In the genomic region with DNA sequence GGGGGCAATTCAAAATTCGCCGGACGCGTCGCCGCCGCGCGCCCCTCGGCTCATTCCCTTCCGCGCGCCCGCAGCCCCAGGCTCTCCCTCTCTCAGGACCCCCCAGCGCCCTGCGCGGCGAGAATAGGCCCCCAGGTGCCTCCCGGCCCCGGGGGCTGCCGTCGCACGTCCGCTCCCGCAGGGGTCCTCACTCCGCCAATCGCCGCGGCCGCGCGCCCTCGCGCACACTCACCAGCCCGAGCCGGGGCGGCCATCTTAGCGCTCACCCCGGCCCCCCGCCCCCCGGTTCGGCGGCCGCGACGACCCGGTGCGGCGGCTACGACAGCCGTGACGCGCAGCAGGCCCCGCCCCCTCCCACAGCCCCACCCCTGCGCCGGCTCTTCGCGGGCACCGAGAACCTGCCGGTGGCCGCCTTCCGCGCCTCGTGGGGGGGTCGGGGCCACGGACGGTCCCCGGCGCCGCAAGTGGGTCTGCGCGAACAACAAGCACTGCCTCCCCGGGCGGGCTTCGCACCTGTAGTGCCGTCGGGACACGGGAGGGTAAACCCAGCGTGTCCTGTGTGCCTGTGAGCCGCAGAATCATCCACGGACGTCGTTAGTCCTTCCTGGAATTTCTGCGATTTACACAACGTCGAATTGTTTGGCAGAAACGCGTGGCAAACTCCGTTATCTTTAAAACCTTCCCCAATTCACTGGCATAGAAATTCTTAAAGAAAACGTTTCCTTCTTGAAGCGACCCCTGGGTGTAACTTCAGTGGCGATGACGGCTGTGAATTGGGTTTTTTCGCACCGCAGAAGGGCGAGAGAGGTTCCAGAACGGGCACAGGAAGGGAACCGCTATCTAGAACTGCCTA, we compare ENCODE assay signal across 8 cellular contexts. TPM values are rescaled to one million over a fixed set of nuclear protein-coding genes. Genes with fewer than 3 reads are reported as not detected.
A peak's percentile ranks its signal among the peaks of the same experiment; 100 is the strongest.
DNase-seq lines count a peak whose midpoint lies in the region; ATAC-seq and TF ChIP-seq lines count a peak whose summit lies in the region.

No MANE protein-coding gene starts in this region.

- DNase-seq in CD4-positive, alpha-beta T cell = peak; percentile 48 to 72 (median 64)
- DNase-seq in NCI-H1105 treated with DMSO at 0.1 percent for 48 hours (lab: John Stamatoyannopoulos, UW) (peak; percentile 38), epithelial cell of esophagus (ENCODE audit: low read depth) (no peak), SKM-1 treated with dmso at 0.1 percent for 144 hours (lab: John Stamatoyannopoulos, UW; ENCODE audit: unreplicated experiment) (no peak)
- DNase-seq in activated CD8-positive, alpha-beta memory T cell treated with anti-CD3 and anti-CD28 coated beads, Interleukin-2, amount 50 U/mL, for 4 hours = peak; percentile 76
- DNase-seq in stimulated activated CD8-positive, alpha-beta memory T cell treated with anti-CD3 and anti-CD28 coated beads, Interleukin-4, amount 100 ng/mL, for 24 hours (ENCODE audit: low read depth) = peak; percentile 47

- no peaks in the 10 kb centered on the region for H3K9me3 ChIP-seq in CD4-positive, alpha-beta T cell (ENCODE audit: control insufficient read depth, low read length)
- no peaks in the 10 kb centered on the region for H3K9me3 ChIP-seq in muscle layer of colon (ENCODE audit: low read length)

- intact Hi-C loops in CD4-positive, alpha-beta T cell (cut with DNase I, micrococcal nuclease) = loop anchor here in 1 of 2 experiments (5.0 to 10.0 kb wide), 2 partner anchors 331 to 1404 kb away; partner anchors contain the start of genes FGD6, PLXNC1 and VEZT

- H3K36me3 ChIP-seq in muscle layer of colon (ENCODE audit: insufficient read depth, low read length) = no peaks in the 10 kb centered on the region

- peaks cover 52% of the 10 kb centered on the region for H3K4me1 Mint-ChIP-seq in CD4-positive, alpha-beta T cell (ENCODE audit: low read depth)

- H3K27me3 ChIP-seq in CD4-positive, alpha-beta T cell (ENCODE audit: control insufficient read depth, insufficient read depth, low read length) = no peaks in the 10 kb centered on the region
- H3K27me3 ChIP-seq in muscle layer of colon (ENCODE audit: control insufficient read depth in 1 of 2, insufficient read depth in 2 of 2, low read length in 2 of 2) = peaks cover 0 to 4% of the 10 kb centered on the region in 2 donors

- H3K9ac ChIP-seq in muscle layer of colon (ENCODE audit: low read length) = peak overlapping the region; percentile 37

- H3K36me3 Mint-ChIP-seq in CD4-positive, alpha-beta T cell (ENCODE audit: low read depth) = peaks cover 9% of the 10 kb centered on the region

- H3K4me3 ChIP-seq in epithelial cell of esophagus (ENCODE audit: low read length) (peak overlapping the region; percentile 39), muscle layer of colon (ENCODE audit: low read depth in 1 of 2, low read length in 2 of 2) (peak overlapping the region; percentile 69 to 87)

- peak overlapping the region; percentile 96 for H3K4me3 Mint-ChIP-seq in CD4-positive, alpha-beta T cell

- CTCF ChIA-PET in CD4-positive, alpha-beta T cell (lab: Charles Lee) = no interaction called here

- TF ChIP-seq CTCF in CD4-positive, alpha-beta T cell (IDR thresholded peaks at IDR 0.05) = no peak
- TF ChIP-seq CTCF in epithelial cell of esophagus (IDR thresholded peaks at IDR 0.05; ENCODE audit: insufficient read depth, low read depth, low read length, missing control alignments) = no peak

- H3K9me3 Mint-ChIP-seq in CD4-positive, alpha-beta T cell = no peaks in the 10 kb centered on the region

- H3K4me1 ChIP-seq in muscle layer of colon (ENCODE audit: insufficient read depth, low read length) = peaks cover 6% of the 10 kb centered on the region

- H3K27ac ChIP-seq in CD4-positive, alpha-beta T cell (ENCODE audit: low read depth, low read length) = peak overlapping the region; percentile 72
- H3K27ac ChIP-seq in muscle layer of colon (ENCODE audit: low read depth, low read length) = peak overlapping the region; percentile 72

- peaks cover 16% of the 10 kb centered on the region for H3K27me3 Mint-ChIP-seq in CD4-positive, alpha-beta T cell

- H3K27ac Mint-ChIP-seq in CD4-positive, alpha-beta T cell = peak overlapping the region; percentile 84

- POLR2A ChIA-PET in CD4-positive, alpha-beta T cell (lab: Charles Lee) = interaction anchor here (1.3 to 1.4 kb wide), 2 partner anchors 11 to 14 kb away, joined by 4 to 5 read pairs; no protein-coding TSS in a partner anchor

- peak; percentile 82 for ATAC-seq in CD4-positive, alpha-beta T cell (ENCODE audit: poor library complexity)
- ATAC-seq in GM21529 (IDR thresholded peaks at IDR 0.05; ENCODE audit: unreplicated experiment) = no peak

RNA-seq across cellular contexts. Expression of gene USP44, which starts 2.5 kb away (rescaled TPM):
- total RNA-seq in CD4-positive, alpha-beta T cell = 1 to 10 TPM; 1.3 to 1.5 TPM

Comparison
In these comparisons a context has a peak if more than half of its experiments do, and no peak if none do; other contexts are left out.
1. DNase-seq: peak in CD4-positive, alpha-beta T cell (10 of 10), NCI-H1105 treated with DMSO at 0.1 percent for 48 hours (single experiment), activated CD8-positive, alpha-beta memory T cell treated with anti-CD3 and anti-CD28 coated beads, Interleukin-2, amount 50 U/mL, for 4 hours (single experiment) and stimulated activated CD8-positive, alpha-beta memory T cell treated with anti-CD3 and anti-CD28 coated beads, Interleukin-4, amount 100 ng/mL, for 24 hours (single experiment); none in epithelial cell of esophagus (single experiment) and SKM-1 treated with dmso at 0.1 percent for 144 hours (single experiment).